ENCODE assay signal across 1 cellular context in genomic region chr6:30741789-30742315, GRCh38.
TF ChIP-seq lines count a peak whose summit lies in the region.

No MANE protein-coding gene starts in this region.

TF ChIP-seq in H1, 55 proteins besides CTCF, POLR2A, EP300 and RAD21:
- no peak for TF ChIP-seq BCL11A (IDR thresholded peaks at IDR 0.05; ENCODE audit: low read depth in 2 of 2, low read length in 2 of 2)
- no peak for TF ChIP-seq TAF1 (IDR thresholded peaks at IDR 0.05; ENCODE audit: low read depth, low read length)
- TF ChIP-seq JUN (IDR thresholded peaks at IDR 0.05; ENCODE audit: low read depth, low read length) = no peak
- no peak for TF ChIP-seq CREB1 (IDR thresholded peaks at IDR 0.05)
- TF ChIP-seq SP4 (IDR thresholded peaks at IDR 0.05; ENCODE audit: low read length) = no peak
- TF ChIP-seq CBX5 (IDR thresholded peaks at IDR 0.05; ENCODE audit: low read depth, low read length) = no peak
- no peak for TF ChIP-seq SRF (IDR thresholded peaks at IDR 0.05; ENCODE audit: low read depth, low read length)
